In genomic region chr3:157922614-157923013, GRCh38 we compare ENCODE assay signal across 23 cellular contexts.
A peak's percentile ranks its signal among the peaks of the same experiment; 100 is the strongest.
DNase-seq lines count a peak whose midpoint lies in the region; ATAC-seq, FAIRE-seq and TF ChIP-seq lines count a peak whose summit lies in the region.
"Had no signal": no experiment of that assay in that cellular context is flagged by ENCODE, and none has a peak within 500 bp of the region (broad histone marks: within the 10 kb centered on the region; RNA-seq: fewer than 3 reads in every experiment).

No MANE protein-coding gene starts in this region.

- no peaks in the 10 kb centered on the region for H3K36me3 Mint-ChIP-seq in activated naive CD4-positive, alpha-beta T cell treated with anti-CD3 and anti-CD28 coated beads, Interleukin-2, amount 10 ng/mL, durations not matched to agents 7 days and 5 days
- H3K36me3 Mint-ChIP-seq: naive B cell had no signal

- H3K36me3 ChIP-seq in Karpas-422 (ENCODE audit: insufficient read depth, low read length) = no peaks in the 10 kb centered on the region
- H3K36me3 ChIP-seq: heart right ventricle, ovary had no signal

- CTCF ChIA-PET in activated naive CD4-positive, alpha-beta T cell treated with anti-CD3 and anti-CD28 coated beads, Interleukin-2, amount 10 ng/mL, durations not matched to agents 7 days and 5 days (lab: Charles Lee) = no interaction called here

- TF ChIP-seq POLR2A in GM18505 (IDR thresholded peaks at IDR 0.05; ENCODE audit: borderline replicate concordance, extremely low read depth, insufficient read depth, insufficient read length) = no peak

- H3K27me3 Mint-ChIP-seq in activated naive CD4-positive, alpha-beta T cell treated with anti-CD3 and anti-CD28 coated beads, Interleukin-2, amount 10 ng/mL, durations not matched to agents 7 days and 5 days = no peaks in the 10 kb centered on the region

- H3K27ac Mint-ChIP-seq in activated naive CD4-positive, alpha-beta T cell treated with anti-CD3 and anti-CD28 coated beads, Interleukin-2, amount 10 ng/mL, durations not matched to agents 7 days and 5 days = no peak overlapping the region

- no peak for DNase-seq in GM19239 (ENCODE audit: insufficient read length, low spot score)
- no peak for DNase-seq in NCI-H128 (lab: John Stamatoyannopoulos, UW; ENCODE audit: unreplicated experiment)
- DNase-seq in activated CD4-positive, alpha-beta T cell treated with anti-CD3 and anti-CD28 coated beads, Interleukin-2, amount 50 U/mL, for 4 hours = no peak
- no peak for DNase-seq in activated naive CD4-positive, alpha-beta T cell treated with anti-CD3 and anti-CD28 coated beads, Interleukin-2, amount 10 ng/mL, durations not matched to agents 7 days and 5 days
- DNase-seq in Karpas-422 = no peak
- DNase-seq: ACHN; activated effector memory CD4-positive, alpha-beta T cell treated with Interleukin-2 at 50 U/mL for 16 hours; aorta; cerebellar nuclear complex; heart right ventricle; KBM-7; naive B cell; NCI-H1048; NCI-H82; ovary; PC-9; stimulated activated CD4-positive, alpha-beta T cell treated with anti-CD3 and anti-CD28 coated beads, Interleukin-2, amount 100 ng/mL, for 24 hours; T1000 had no signal

- H3K9me3 ChIP-seq in Karpas-422 (ENCODE audit: low read length) = no peaks in the 10 kb centered on the region
- H3K9me3 ChIP-seq: heart right ventricle, ovary had no signal

- H3K79me2 ChIP-seq in Karpas-422 (ENCODE audit: low read length) = no peaks in the 10 kb centered on the region

- no peaks in the 10 kb centered on the region for H3K9me2 ChIP-seq in Karpas-422 (replicated peaks; ENCODE audit: insufficient read depth, low read length)

- no peak overlapping the region for H3K4me2 ChIP-seq in Karpas-422 (ENCODE audit: low read depth, low read length, poor library complexity, severe bottlenecking)
- H3K4me2 ChIP-seq: PC-9 had no signal

- H3K4me1 Mint-ChIP-seq in activated naive CD4-positive, alpha-beta T cell treated with anti-CD3 and anti-CD28 coated beads, Interleukin-2, amount 10 ng/mL, durations not matched to agents 7 days and 5 days = no peaks in the 10 kb centered on the region
- H3K4me1 Mint-ChIP-seq: naive B cell had no signal

- no peaks in the 10 kb centered on the region for H4K20me1 ChIP-seq in Karpas-422 (ENCODE audit: insufficient read depth, low read depth, low read length)

- H3K4me3 ChIP-seq in Karpas-422 (ENCODE audit: low read length) = no peak overlapping the region
- H3K4me3 ChIP-seq: heart right ventricle, ovary, PC-9, SK-N-MC had no signal

- H3K9ac ChIP-seq in Karpas-422 (ENCODE audit: low read length) = no peak overlapping the region

- peak; percentile 48 for FAIRE-seq in GM19239 (lab: Jason Lieb, UNC)
- FAIRE-seq: islet of Langerhans had no signal

- no peaks in the 10 kb centered on the region for H3K9me3 Mint-ChIP-seq in activated naive CD4-positive, alpha-beta T cell treated with anti-CD3 and anti-CD28 coated beads, Interleukin-2, amount 10 ng/mL, durations not matched to agents 7 days and 5 days

- no peak overlapping the region for H2AFZ ChIP-seq in Karpas-422 (ENCODE audit: low read length)
- H2AFZ ChIP-seq: PC-9 had no signal

- peak; percentile 61 for ATAC-seq in GM18505 (IDR thresholded peaks at IDR 0.05; ENCODE audit: unreplicated experiment)
- ATAC-seq in HG02642 (IDR thresholded peaks at IDR 0.05; ENCODE audit: poor library complexity, unreplicated experiment) = peak; percentile 65
- peak; percentile 74 for ATAC-seq in HG03378 (IDR thresholded peaks at IDR 0.05; ENCODE audit: unreplicated experiment)
- ATAC-seq: heart right ventricle had no signal

- H3K4me3 Mint-ChIP-seq in activated naive CD4-positive, alpha-beta T cell treated with anti-CD3 and anti-CD28 coated beads, Interleukin-2, amount 10 ng/mL, durations not matched to agents 7 days and 5 days = no peak overlapping the region
- H3K4me3 Mint-ChIP-seq: naive B cell had no signal

- H3K27me3 ChIP-seq in Karpas-422 (ENCODE audit: low read length) = no peaks in the 10 kb centered on the region
- H3K27me3 ChIP-seq: ovary had no signal

- no peaks in the 10 kb centered on the region for H3K4me1 ChIP-seq in Karpas-422 (ENCODE audit: low read length)
- H3K4me1 ChIP-seq: heart right ventricle had no signal

- H3K27ac ChIP-seq in Karpas-422 (ENCODE audit: low read length) = no peak overlapping the region
- H3K27ac ChIP-seq: heart right ventricle, ovary, PC-9, SK-N-MC had no signal
